1 cellular context compared by ENCODE assay signal in genomic region chr4:105683038-105683437, GRCh38.
TF ChIP-seq lines count a peak whose summit lies in the region.

No MANE protein-coding gene starts in this region.

TF ChIP-seq in endothelial cell of umbilical vein, 7 proteins besides CTCF, POLR2A, EP300 and RAD21:
- TF ChIP-seq POLR2AphosphoS5 (IDR thresholded peaks at IDR 0.05; ENCODE audit: insufficient read depth, low read depth, low read length) (no peak), GATA2 (IDR thresholded peaks at IDR 0.05; ENCODE audit: insufficient read depth, insufficient read length, low read depth, low read length) (no peak), FOS (IDR thresholded peaks at IDR 0.05; ENCODE audit: borderline replicate concordance, insufficient read depth, low read length) (no peak), EZH2 (IDR thresholded peaks at IDR 0.05; ENCODE audit: borderline replicate concordance, low read depth, low read length, severe bottlenecking) (no peak), MAX (IDR thresholded peaks at IDR 0.05; ENCODE audit: insufficient read depth, insufficient read length) (no peak), MYC (IDR thresholded peaks at IDR 0.05; ENCODE audit: low read depth, low read length) (no peak), JUN (IDR thresholded peaks at IDR 0.05; ENCODE audit: borderline replicate concordance, insufficient read depth, insufficient read length, low read depth) (no peak)
TF ChIP-seq in endothelial cell of umbilical vein: peak in this region for 0.
